Comparison of ENCODE assay signal across 1 cellular context in genomic region chr10:4661572-4662255, GRCh38.
TF ChIP-seq lines count a peak whose summit lies in the region.

No MANE protein-coding gene starts in this region.

TF ChIP-seq in GM23338, 12 proteins besides CTCF, POLR2A, EP300 and RAD21 (continued from another document):
- TF ChIP-seq, protein P1, sequence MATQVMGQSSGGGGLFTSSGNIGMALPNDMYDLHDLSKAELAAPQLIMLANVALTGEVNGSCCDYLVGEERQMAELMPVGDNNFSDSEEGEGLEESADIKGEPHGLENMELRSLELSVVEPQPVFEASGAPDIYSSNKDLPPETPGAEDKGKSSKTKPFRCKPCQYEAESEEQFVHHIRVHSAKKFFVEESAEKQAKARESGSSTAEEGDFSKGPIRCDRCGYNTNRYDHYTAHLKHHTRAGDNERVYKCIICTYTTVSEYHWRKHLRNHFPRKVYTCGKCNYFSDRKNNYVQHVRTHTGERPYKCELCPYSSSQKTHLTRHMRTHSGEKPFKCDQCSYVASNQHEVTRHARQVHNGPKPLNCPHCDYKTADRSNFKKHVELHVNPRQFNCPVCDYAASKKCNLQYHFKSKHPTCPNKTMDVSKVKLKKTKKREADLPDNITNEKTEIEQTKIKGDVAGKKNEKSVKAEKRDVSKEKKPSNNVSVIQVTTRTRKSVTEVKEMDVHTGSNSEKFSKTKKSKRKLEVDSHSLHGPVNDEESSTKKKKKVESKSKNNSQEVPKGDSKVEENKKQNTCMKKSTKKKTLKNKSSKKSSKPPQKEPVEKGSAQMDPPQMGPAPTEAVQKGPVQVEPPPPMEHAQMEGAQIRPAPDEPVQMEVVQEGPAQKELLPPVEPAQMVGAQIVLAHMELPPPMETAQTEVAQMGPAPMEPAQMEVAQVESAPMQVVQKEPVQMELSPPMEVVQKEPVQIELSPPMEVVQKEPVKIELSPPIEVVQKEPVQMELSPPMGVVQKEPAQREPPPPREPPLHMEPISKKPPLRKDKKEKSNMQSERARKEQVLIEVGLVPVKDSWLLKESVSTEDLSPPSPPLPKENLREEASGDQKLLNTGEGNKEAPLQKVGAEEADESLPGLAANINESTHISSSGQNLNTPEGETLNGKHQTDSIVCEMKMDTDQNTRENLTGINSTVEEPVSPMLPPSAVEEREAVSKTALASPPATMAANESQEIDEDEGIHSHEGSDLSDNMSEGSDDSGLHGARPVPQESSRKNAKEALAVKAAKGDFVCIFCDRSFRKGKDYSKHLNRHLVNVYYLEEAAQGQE (IDR thresholded peaks at IDR 0.05; ENCODE audit: unreplicated experiment): no peak
- TF ChIP-seq STAT1 (IDR thresholded peaks at IDR 0.05; ENCODE audit: unreplicated experiment): no peak
- TF ChIP-seq ZNF114 (CRISPR knock-in tag; IDR thresholded peaks at IDR 0.05): no peak
- TF ChIP-seq JUNB (IDR thresholded peaks at IDR 0.05; ENCODE audit: unreplicated experiment): no peak
- TF ChIP-seq ZNF331 (CRISPR knock-in tag; IDR thresholded peaks at IDR 0.05; ENCODE audit: low read depth): no peak
- TF ChIP-seq POLR2AphosphoS5 (IDR thresholded peaks at IDR 0.05; ENCODE audit: low read depth): no peak
- no peak for TF ChIP-seq NANOG (IDR thresholded peaks at IDR 0.05; ENCODE audit: borderline replicate concordance)
- TF ChIP-seq ETS1 (IDR thresholded peaks at IDR 0.05): no peak
- no peak for TF ChIP-seq EZH2 (IDR thresholded peaks at IDR 0.05; ENCODE audit: low read depth, unreplicated experiment)
- no peak for TF ChIP-seq CREB1 (CRISPR knock-in tag; IDR thresholded peaks at IDR 0.05; ENCODE audit: low read depth)
